Comparison of ENCODE assay signal across 24 cellular contexts in genomic region chr4:182344968-182345367, GRCh38.
"Had no signal": no experiment of that assay in that cellular context is flagged by ENCODE, and none has a peak within 500 bp of the region (broad histone marks: within the 10 kb centered on the region; RNA-seq: fewer than 3 reads in every experiment).

No MANE protein-coding gene starts in this region.

- H3K36me3 ChIP-seq: colonic mucosa, esophagus squamous epithelium, gastrocnemius medialis, heart right ventricle, left lung, lower lobe of right lung had no signal

- H3K9me3 ChIP-seq: colonic mucosa, esophagus squamous epithelium, gastrocnemius medialis, heart right ventricle, left lung, lower lobe of right lung, mucosa of descending colon had no signal

- H3K36me3 Mint-ChIP-seq: naive B cell had no signal

- H3K9me3 Mint-ChIP-seq: dendritic cell treated with granulocyte-macrophage colony-stimulating factor and Interleukin-4, amounts not matched to agents 40 ng/mL and 50 ng/mL, for 4 days; effector memory CD8-positive, alpha-beta T cell; endodermal cell had no signal

- H3K27ac Mint-ChIP-seq: dendritic cell treated with granulocyte-macrophage colony-stimulating factor and Interleukin-4, amounts not matched to agents 40 ng/mL and 50 ng/mL, for 4 days; effector memory CD8-positive, alpha-beta T cell; endodermal cell; mesothelial cell of epicardium; naive B cell had no signal

- DNase-seq: colonic mucosa; cortex of kidney; effector CD8-positive, alpha-beta T cell; effector memory CD8-positive, alpha-beta T cell; endodermal cell; erythroblast; esophagus squamous epithelium; foreskin fibroblast; foreskin melanocyte; gastrocnemius medialis; glutamatergic neuron; head of caudate nucleus; heart right ventricle; left cardiac atrium; left lung; left ventricle myocardium superior; lower lobe of right lung; mesenchymal stem cell; mucosa of descending colon; naive B cell had no signal

- H3K27me3 Mint-ChIP-seq: dendritic cell treated with granulocyte-macrophage colony-stimulating factor and Interleukin-4, amounts not matched to agents 40 ng/mL and 50 ng/mL, for 4 days had no signal

- H3K4me3 Mint-ChIP-seq: dendritic cell treated with granulocyte-macrophage colony-stimulating factor and Interleukin-4, amounts not matched to agents 40 ng/mL and 50 ng/mL, for 4 days; effector memory CD8-positive, alpha-beta T cell; endodermal cell; mesothelial cell of epicardium; naive B cell had no signal

- H3K4me3 ChIP-seq: colonic mucosa, esophagus squamous epithelium, gastrocnemius medialis, heart right ventricle, left lung, lower lobe of right lung, mucosa of descending colon had no signal

- H3K4me1 ChIP-seq: colonic mucosa, gastrocnemius medialis, heart right ventricle, left lung had no signal

- H3K27ac ChIP-seq: colonic mucosa, epithelial cell of prostate, esophagus squamous epithelium, gastrocnemius medialis, heart right ventricle, left lung, lower lobe of right lung had no signal

- H3K4me1 Mint-ChIP-seq: naive B cell had no signal

- ATAC-seq: effector memory CD8-positive, alpha-beta T cell; esophagus mucosa; gastrocnemius medialis; heart right ventricle; left cardiac atrium; left lung; left ventricle myocardium superior; lower lobe of right lung; mucosa of descending colon had no signal

- H3K27me3 ChIP-seq: colonic mucosa, gastrocnemius medialis had no signal
